In the genomic region with DNA sequence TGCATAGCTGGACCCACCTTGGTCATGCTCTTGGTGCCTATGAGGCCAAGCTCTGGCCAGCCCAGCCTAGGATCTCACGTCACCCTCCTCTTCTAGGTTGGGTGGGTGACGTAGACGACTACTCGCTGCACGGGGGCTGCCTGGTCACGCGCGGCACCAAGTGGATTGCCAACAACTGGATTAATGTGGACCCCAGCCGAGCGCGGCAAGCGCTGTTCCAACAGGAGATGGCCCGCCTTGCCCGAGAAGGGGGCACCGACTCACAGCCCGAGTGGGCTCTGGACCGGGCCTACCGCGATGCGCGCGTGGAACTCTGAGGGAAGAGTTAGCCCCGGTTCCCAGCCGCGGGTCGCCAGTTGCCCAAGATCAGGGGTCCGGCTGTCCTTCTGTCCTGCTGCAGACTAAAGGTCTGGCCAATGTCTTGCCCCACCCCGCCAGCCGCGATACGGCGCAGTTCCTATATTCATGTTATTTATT, we compare ENCODE assay signal across 8 cellular contexts. TPM values are rescaled to one million over a fixed set of nuclear protein-coding genes. Genes with fewer than 3 reads are reported as not detected.
DNase-seq lines count a peak whose midpoint lies in the region; ATAC-seq and TF ChIP-seq lines count a peak whose summit lies in the region.

No MANE protein-coding gene starts in this region.

- H3K27me3 Mint-ChIP-seq in GM23338 (ENCODE audit: insufficient read depth, low read depth, poor library complexity), result peaks cover 13% of the 10 kb centered on the region
- no peaks in the 10 kb centered on the region for H3K27me3 Mint-ChIP-seq in activated CD8-positive, alpha-beta T cell treated with anti-CD3 and anti-CD28 coated beads, Interleukin-2, amount 10 ng/mL, durations not matched to agents 7 days and 5 days (ENCODE audit: low read depth)

- H3K4me1 ChIP-seq in BE2C, result peaks cover 4% of the 10 kb centered on the region; the same call in 1 of the 2 replicates
- peaks cover 9% of the 10 kb centered on the region for H3K4me1 ChIP-seq in GM23338 (ENCODE audit: insufficient read depth)
- peaks cover 4 to 27% (median 16%) of the 10 kb centered on the region in 9 donors for H3K4me1 ChIP-seq in heart right ventricle
- peaks cover 6% of the 10 kb centered on the region for H3K4me1 ChIP-seq in parathyroid adenoma

- peak overlapping the region; percentile 98 for H3K4me3 Mint-ChIP-seq in GM23338
- H3K4me3 Mint-ChIP-seq in activated CD8-positive, alpha-beta T cell treated with anti-CD3 and anti-CD28 coated beads, Interleukin-2, amount 10 ng/mL, durations not matched to agents 7 days and 5 days, result peak overlapping the region; percentile 100

- ATAC-seq in GM23338, result 0 out of 3 replicates have a peak, but pooled peaks have one; percentile 0
- ATAC-seq in activated CD8-positive, alpha-beta T cell treated with anti-CD3 and anti-CD28 coated beads, Interleukin-2, amount 10 ng/mL, durations not matched to agents 7 days and 5 days, result peak; percentile 0
- ATAC-seq in heart right ventricle, result peak; percentile 1 to 43 (median 14)

- peak overlapping the region; percentile 100 for H3K27ac Mint-ChIP-seq in GM23338
- peak overlapping the region; percentile 100 for H3K27ac Mint-ChIP-seq in activated CD8-positive, alpha-beta T cell treated with anti-CD3 and anti-CD28 coated beads, Interleukin-2, amount 10 ng/mL, durations not matched to agents 7 days and 5 days

- H3K4me3 ChIP-seq in BE2C (ENCODE audit: low read depth, low read length), result peak overlapping the region; percentile 71
- H3K4me3 ChIP-seq in GM23338, result peak overlapping the region; percentile 99
- H3K4me3 ChIP-seq in heart right ventricle, result peak overlapping the region; percentile 55 to 93 (median 72)
- peak overlapping the region; percentile 100 for H3K4me3 ChIP-seq in parathyroid adenoma (ENCODE audit: low read depth, low read length)

- H3K9me3 ChIP-seq in BE2C, result no peaks in the 10 kb centered on the region
- no peaks in the 10 kb centered on the region for H3K9me3 ChIP-seq in heart right ventricle
- H3K9me3 ChIP-seq in parathyroid adenoma (ENCODE audit: control insufficient read depth, low read length), result no peaks in the 10 kb centered on the region

- no peak overlapping the region for H3K9ac ChIP-seq in parathyroid adenoma

- peaks cover 42% of the 10 kb centered on the region for H3K79me2 ChIP-seq in GM23338 (replicated peaks; ENCODE audit: insufficient read depth)
- peaks cover 28% of the 10 kb centered on the region for H3K79me2 ChIP-seq in parathyroid adenoma

- peaks cover 3% of the 10 kb centered on the region; the same call in 2 of the 3 replicates for H3K9me3 Mint-ChIP-seq in GM23338
- H3K9me3 Mint-ChIP-seq in activated CD8-positive, alpha-beta T cell treated with anti-CD3 and anti-CD28 coated beads, Interleukin-2, amount 10 ng/mL, durations not matched to agents 7 days and 5 days (ENCODE audit: insufficient read depth), result no peaks in the 10 kb centered on the region

- CTCF ChIA-PET in activated CD8-positive, alpha-beta T cell treated with anti-CD3 and anti-CD28 coated beads, Interleukin-2, amount 10 ng/mL, durations not matched to agents 7 days and 5 days (lab: Charles Lee), result interaction anchor here (0.6 to 19.2 kb wide), 9 partner anchors 12 to 290 kb away, joined by 3 to 319 read pairs (median 5); partner anchors contain the start of genes ARIH2, DALRD3, IP6K2 and NDUFAF3

- DNase-seq in BE2C (no peak), GM23338 (ENCODE audit: low spot score) (peak; percentile 21), heart right ventricle (peak; percentile 23 to 44), kidney glomerular epithelial cell (lab: John Stamatoyannopoulos, UW) (no peak), cortex of kidney (lab: John Stamatoyannopoulos, UW) (no peak)
- DNase-seq in activated CD8-positive, alpha-beta T cell treated with anti-CD3 and anti-CD28 coated beads, Interleukin-2, amount 10 ng/mL, durations not matched to agents 7 days and 5 days, result no peak
- no peak for DNase-seq in stimulated activated naive CD4-positive, alpha-beta T cell treated with Interleukin-2 at 50 U/mL for 16 hours (lab: John Stamatoyannopoulos, UW)

- peaks cover 15% of the 10 kb centered on the region for H3K4me1 Mint-ChIP-seq in GM23338
- peaks cover 28% of the 10 kb centered on the region for H3K4me1 Mint-ChIP-seq in activated CD8-positive, alpha-beta T cell treated with anti-CD3 and anti-CD28 coated beads, Interleukin-2, amount 10 ng/mL, durations not matched to agents 7 days and 5 days (ENCODE audit: low read depth)

- H3K36me3 ChIP-seq in BE2C (peaks cover 4% of the 10 kb centered on the region), GM23338 (ENCODE audit: insufficient read depth) (peaks cover 4% of the 10 kb centered on the region; the same call in 1 of the 2 replicates), heart right ventricle (peaks cover 0 to 29% (median 0%) of the 10 kb centered on the region in 9 donors), parathyroid adenoma (ENCODE audit: control insufficient read depth, insufficient read depth, low read length) (no peaks in the 10 kb centered on the region)

- H3K27ac ChIP-seq in GM23338 (ENCODE audit: low read depth) (no peak overlapping the region), heart right ventricle (peak overlapping the region; percentile 80 to 97 (median 92)), parathyroid adenoma (peak overlapping the region; percentile 87)

- 0 out of 2 replicates have a peak, but pooled peaks cover 5% of the 10 kb centered on the region for H3F3A ChIP-seq in GM23338 (replicated peaks; ENCODE audit: low read depth)

- WGBS in heart right ventricle, 2 donors, result 1 to 4% methylated on average over 32 of the region's 32 CpGs

- H4K20me1 ChIP-seq in GM23338 (replicated peaks; ENCODE audit: insufficient read depth), result peaks cover 24% of the 10 kb centered on the region

- intact Hi-C loops in heart right ventricle (cut with DNase I), result no loop called here

- H3K27me3 ChIP-seq in BE2C (no peaks in the 10 kb centered on the region), GM23338 (ENCODE audit: insufficient read depth) (no peaks in the 10 kb centered on the region), heart right ventricle (no peaks in the 10 kb centered on the region), parathyroid adenoma (ENCODE audit: control insufficient read depth, insufficient read depth, low read length) (no peaks in the 10 kb centered on the region)

- POLR2A ChIA-PET in activated CD8-positive, alpha-beta T cell treated with anti-CD3 and anti-CD28 coated beads, Interleukin-2, amount 10 ng/mL, durations not matched to agents 7 days and 5 days (lab: Charles Lee), result interaction anchor here (0.6 to 5.9 kb wide), 21 partner anchors 10 to 333 kb away, joined by 3 to 160 read pairs (median 4); partner anchors contain the start of genes DALRD3, IMPDH2, IP6K2 and NDUFAF3

- H3K4me2 ChIP-seq in GM23338 (peak overlapping the region; percentile 95), parathyroid adenoma (ENCODE audit: low read length) (peak overlapping the region; percentile 100)

- no peaks in the 10 kb centered on the region; the same call in 1 of the 2 replicates for H3K9me2 ChIP-seq in GM23338 (ENCODE audit: insufficient read depth)

- H2AFZ ChIP-seq in GM23338, result peak overlapping the region; percentile 63; the same call in 1 of the 2 replicates
- H2AFZ ChIP-seq in parathyroid adenoma, result peak overlapping the region; percentile 78

- peaks cover 14% of the 10 kb centered on the region for H3K36me3 Mint-ChIP-seq in GM23338 (ENCODE audit: low read depth)
- H3K36me3 Mint-ChIP-seq in activated CD8-positive, alpha-beta T cell treated with anti-CD3 and anti-CD28 coated beads, Interleukin-2, amount 10 ng/mL, durations not matched to agents 7 days and 5 days (ENCODE audit: low read depth), result peaks cover 14% of the 10 kb centered on the region

- TF ChIP-seq CTCF in BE2C (IDR thresholded peaks at IDR 0.05; ENCODE audit: low read depth, low read length) (no peak), GM23338 (conservative IDR thresholded peaks at IDR 0.05; ENCODE audit: low read depth in 2 of 2) (no peak), heart right ventricle (IDR thresholded peaks at IDR 0.05) (no peak), parathyroid adenoma (IDR thresholded peaks at IDR 0.05) (no peak)

RNA-seq across cellular contexts. Expression of gene WDR6, which starts 0.6 kb away (rescaled TPM):
- 203 TPM for polyA plus RNA-seq in BE2C (2012; ENCODE audit: insufficient read depth, insufficient read length, low read depth)
- 151 and 156 TPM in 2 replicates for total RNA-seq in GM23338 (2014; rRNA removed; shearing (Covaris generic))
- polyA plus RNA-seq in GM23338 (2016; fragmentation: Nextera tagmentation; extraction: Ambion mirVana) (76.5 and 83.7 TPM in 2 replicates), heart right ventricle (100 to 1,000 TPM in 1 of 2 donors, 10 to 100 TPM in 1; 77.5 to 126 TPM)
- total RNA-seq in activated CD8-positive, alpha-beta T cell treated with anti-CD3 and anti-CD28 coated beads, Interleukin-2, amount 10 ng/mL, durations not matched to agents 7 days and 5 days, result 100 to 1,000 TPM; 134 to 140 TPM
- total RNA-seq in heart right ventricle, result 10 to 100 TPM; 70.4 to 98.8 (median 76.5) TPM

RNA-seq across cellular contexts. Expression of gene DALRD3, which starts 11.8 kb away (rescaled TPM):
- 25.8 TPM for polyA plus RNA-seq in BE2C (2012; ENCODE audit: insufficient read depth, insufficient read length, low read depth)
- total RNA-seq in GM23338 (2014; rRNA removed; shearing (Covaris generic)), result 38.0 and 57.7 TPM in 2 replicates
- polyA plus RNA-seq in GM23338 (2016; fragmentation: Nextera tagmentation; extraction: Ambion mirVana) (31.0 and 31.3 TPM in 2 replicates), heart right ventricle (10 to 100 TPM; 15.2 to 16.1 TPM)
- total RNA-seq in activated CD8-positive, alpha-beta T cell treated with anti-CD3 and anti-CD28 coated beads, Interleukin-2, amount 10 ng/mL, durations not matched to agents 7 days and 5 days, result 10 to 100 TPM; 24.7 to 25.4 TPM
- 10 to 100 TPM in 8 of 10 donors, 1 to 10 TPM in 2; 7.6 to 17.8 (median 13.9) TPM for total RNA-seq in heart right ventricle

RNA-seq across cellular contexts. Expression of gene NDUFAF3, which starts 15.3 kb away (rescaled TPM):
- polyA plus RNA-seq in BE2C (2012; ENCODE audit: insufficient read depth, insufficient read length, low read depth), result 197 TPM
- total RNA-seq in GM23338 (2014; rRNA removed; shearing (Covaris generic)), result 32.3 and 49.9 TPM in 2 replicates
- polyA plus RNA-seq in GM23338 (2016; fragmentation: Nextera tagmentation; extraction: Ambion mirVana), result 118 and 122 TPM in 2 replicates
- 10 to 100 TPM; 92.1 to 93.7 TPM for total RNA-seq in activated CD8-positive, alpha-beta T cell treated with anti-CD3 and anti-CD28 coated beads, Interleukin-2, amount 10 ng/mL, durations not matched to agents 7 days and 5 days
- total RNA-seq in heart right ventricle, result 100 to 1,000 TPM; 154 to 186 (median 167) TPM
- polyA plus RNA-seq in heart right ventricle, result 100 to 1,000 TPM; 184 to 280 TPM

RNA-seq across cellular contexts. Expression of gene P4HTM, which starts 16.6 kb away (rescaled TPM):
- polyA plus RNA-seq in BE2C (2012; ENCODE audit: insufficient read depth, insufficient read length, low read depth), result 18.3 TPM
- total RNA-seq in GM23338 (2014; rRNA removed; shearing (Covaris generic)), result 22.1 and 28.7 TPM in 2 replicates
- polyA plus RNA-seq in GM23338 (2016; fragmentation: Nextera tagmentation; extraction: Ambion mirVana) (15.9 and 17.9 TPM in 2 replicates), heart right ventricle (10 to 100 TPM; 25.8 to 30.9 TPM)
- total RNA-seq in activated CD8-positive, alpha-beta T cell treated with anti-CD3 and anti-CD28 coated beads, Interleukin-2, amount 10 ng/mL, durations not matched to agents 7 days and 5 days, result 10 to 100 TPM; 35.2 to 39.6 TPM
- total RNA-seq in heart right ventricle, result 10 to 100 TPM; 23.8 to 41.7 (median 30.8) TPM

RNA-seq across cellular contexts. Expression of gene IMPDH2, which starts 22.6 kb away (rescaled TPM):
- 68.3 TPM for polyA plus RNA-seq in BE2C (2012; ENCODE audit: insufficient read depth, insufficient read length, low read depth)
- 297 and 314 TPM in 2 replicates for total RNA-seq in GM23338 (2014; rRNA removed; shearing (Covaris generic))
- 198 and 216 TPM in 2 replicates for polyA plus RNA-seq in GM23338 (2016; fragmentation: Nextera tagmentation; extraction: Ambion mirVana)
- total RNA-seq in activated CD8-positive, alpha-beta T cell treated with anti-CD3 and anti-CD28 coated beads, Interleukin-2, amount 10 ng/mL, durations not matched to agents 7 days and 5 days, result 100 to 1,000 TPM; 227 to 229 TPM
- 10 to 100 TPM; 40.7 to 70.3 (median 58.4) TPM for total RNA-seq in heart right ventricle
- 100 to 1,000 TPM in 1 of 2 donors, 10 to 100 TPM in 1; 84.0 to 105 TPM for polyA plus RNA-seq in heart right ventricle

Comparison
In these comparisons a context has a peak if more than half of its experiments do, and no peak if none do; other contexts are left out.
1. DNase-seq: peak in GM23338 (single experiment) and heart right ventricle (2 of 2); none in BE2C (single experiment), activated CD8-positive, alpha-beta T cell treated with anti-CD3 and anti-CD28 coated beads, Interleukin-2, amount 10 ng/mL, durations not matched to agents 7 days and 5 days (single experiment), kidney glomerular epithelial cell (single experiment), cortex of kidney (single experiment) and stimulated activated naive CD4-positive, alpha-beta T cell treated with Interleukin-2 at 50 U/mL for 16 hours (single experiment).
2. Peak in every context shown above with its lines, with median percentiles within 50 percentile points of each other: H3K4me3 ChIP-seq and ATAC-seq.